In the genomic region with DNA sequence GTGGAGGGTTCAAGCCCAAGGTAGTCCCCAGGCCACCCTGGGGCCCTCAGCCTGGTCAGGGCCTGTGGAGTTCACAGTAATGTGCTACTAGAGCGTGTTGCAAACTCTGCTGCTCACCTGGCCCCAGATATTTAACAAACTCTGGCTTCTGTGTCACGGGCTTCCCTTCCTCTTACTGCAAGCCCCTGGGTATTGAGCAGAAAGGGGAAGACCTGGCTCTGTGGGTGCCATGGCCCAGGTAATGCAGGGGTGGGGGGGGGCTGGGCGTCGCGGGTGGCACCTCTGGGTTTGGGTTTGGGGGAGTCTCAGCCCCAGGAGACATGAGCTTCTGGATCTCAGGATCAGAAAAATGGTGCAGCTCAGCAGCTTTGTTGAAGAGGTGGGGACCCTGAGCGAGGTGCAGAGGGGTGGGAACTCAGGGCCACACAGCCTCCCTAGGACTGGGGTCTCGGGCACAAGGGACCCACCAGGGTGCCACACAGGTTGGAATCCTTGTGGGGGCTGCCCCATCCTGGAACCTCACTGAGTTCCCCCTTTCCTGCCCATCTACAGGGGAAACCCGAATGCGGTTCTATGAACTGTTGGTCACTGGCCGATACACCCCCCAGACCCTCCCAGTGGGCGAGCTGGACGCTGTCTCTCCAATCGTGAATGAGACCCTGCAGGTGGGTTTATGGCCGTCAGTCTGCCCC, we compare ENCODE assay signal across 17 cellular contexts. TPM values are rescaled to one million over a fixed set of nuclear protein-coding genes. Genes with fewer than 3 reads are reported as not detected.
DNase-seq lines count a peak whose midpoint lies in the region; ATAC-seq, FAIRE-seq and TF ChIP-seq lines count a peak whose summit lies in the region.
"Had no signal": no experiment of that assay in that cellular context is flagged by ENCODE, and none has a peak within 500 bp of the region (broad histone marks: within the 10 kb centered on the region; RNA-seq: fewer than 3 reads in every experiment).

No MANE protein-coding gene starts in this region.

- DNase-seq in CD4-positive, alpha-beta T cell: no peak
- DNase-seq in K562 (ENCODE audit: extremely low read depth in 1 of 4, low spot score in 3 of 4): no peak
- DNase-seq in iPS-NIHi11 (ENCODE audit: low spot score): no peak
- no peak for DNase-seq in MV-4-11 (lab: John Stamatoyannopoulos, UW)
- DNase-seq in NCI-H82 (lab: John Stamatoyannopoulos, UW): no peak
- DNase-seq: GF-D8; H7; stimulated activated CD8-positive, alpha-beta memory T cell treated with anti-CD3 and anti-CD28 coated beads, Interleukin-4, amount 100 ng/mL, for 48 hours had no signal

- intact Hi-C loops in CD4-positive, alpha-beta T cell (cut with DNase I, micrococcal nuclease): no loop called here
- intact Hi-C loops in K562 (cut with micrococcal nuclease): no loop called here

- TF ChIP-seq RAD21 in K562 (CRISPR knock-in tag; conservative IDR thresholded peaks at IDR 0.05 in 1 of 2, IDR thresholded peaks at IDR 0.05 in 1 of 2): no peak

- H3K9ac ChIP-seq in K562 (ENCODE audit: insufficient read depth in 1 of 2, low read depth in 2 of 2, low read length in 2 of 2): peak overlapping the region in 1 of 2 experiments; percentile 80; a peak in 2 of 4 replicates
- H3K9ac ChIP-seq: parathyroid adenoma had no signal

- ATAC-seq in CD4-positive, alpha-beta T cell (ENCODE audit: poor library complexity): no peak
- ATAC-seq in K562: no peak
- no peak for ATAC-seq in HG03196 (IDR thresholded peaks at IDR 0.05; ENCODE audit: unreplicated experiment)
- ATAC-seq: activated naive CD4-positive, alpha-beta T cell treated with anti-CD3 and anti-CD28 coated beads, Interleukin-2, amount 50 U/mL, for 72 hours had no signal

- peak overlapping the region; percentile 82 for H3K27ac Mint-ChIP-seq in CD4-positive, alpha-beta T cell
- peak overlapping the region; percentile 89 to 95 (median 91) for H3K27ac Mint-ChIP-seq in IgD-negative memory B cell

- peaks cover 83% of the 10 kb centered on the region for H3K79me2 ChIP-seq in K562 (ENCODE audit: control insufficient read depth, insufficient read depth, low read length)

- no peaks in the 10 kb centered on the region for H3K9me3 ChIP-seq in CD4-positive, alpha-beta T cell (ENCODE audit: control insufficient read depth, low read length)
- H3K9me3 ChIP-seq in K562 (replicated peaks; ENCODE audit: control insufficient read depth, insufficient read depth, low read depth, low read length) (no peaks in the 10 kb centered on the region), neutrophil (no peaks in the 10 kb centered on the region)

- H4K20me1 ChIP-seq in K562 (replicated peaks; ENCODE audit: control insufficient read depth, insufficient read depth, low read length): peaks cover 24% of the 10 kb centered on the region

- TF ChIP-seq CTCF in CD4-positive, alpha-beta T cell (IDR thresholded peaks at IDR 0.05): no peak
- TF ChIP-seq CTCF in K562 (IDR thresholded peaks at IDR 0.05 in 2 of 3, conservative IDR thresholded peaks at IDR 0.05 in 1 of 3; ENCODE audit: insufficient read depth in 2 of 3, low read depth in 1 of 3, low read length in 3 of 3): no peak
- TF ChIP-seq CTCF in neutrophil (IDR thresholded peaks at IDR 0.05): no peak

- in situ Hi-C loops in K562 (cut with MboI): no loop called here

- H3K36me3 Mint-ChIP-seq in CD4-positive, alpha-beta T cell (ENCODE audit: low read depth): peaks cover 63% of the 10 kb centered on the region
- peaks cover 2% of the 10 kb centered on the region for H3K36me3 Mint-ChIP-seq in IgD-negative memory B cell

- H3K36me3 ChIP-seq in K562 (ENCODE audit: control insufficient read depth, insufficient read depth, low read length) (peaks cover 61% of the 10 kb centered on the region), neutrophil (peaks cover 58% of the 10 kb centered on the region)

- CTCF ChIA-PET in CD4-positive, alpha-beta T cell (lab: Charles Lee): interaction anchor here (2.6 to 16.5 kb wide), 2 partner anchors 12 to 81 kb away, joined by 8 to 746 read pairs; partner anchors contain the start of genes PSMD9 and RHOF
- CTCF ChIA-PET in K562 (lab: Yijun Ruan, JAX; ENCODE audit: low intra/inter-chr PET ratio): no interaction called here

- peaks cover 46% of the 10 kb centered on the region for H3K4me1 Mint-ChIP-seq in CD4-positive, alpha-beta T cell (ENCODE audit: low read depth)
- H3K4me1 Mint-ChIP-seq in IgD-negative memory B cell: peaks cover 20 to 29% (median 24%) of the 10 kb centered on the region in 3 donors

- H3K27me3 Mint-ChIP-seq in CD4-positive, alpha-beta T cell: no peaks in the 10 kb centered on the region
- no peaks in the 10 kb centered on the region for H3K27me3 Mint-ChIP-seq in IgD-negative memory B cell
- H3K27me3 Mint-ChIP-seq: activated CD4-positive, alpha-beta T cell treated with anti-CD3 and anti-CD28 coated beads, Interleukin-2, amount 10 ng/mL, durations not matched to agents 24 days and 14 days had no signal

- WGBS in K562 (ENCODE audit: insufficient coverage, low coverage, missing lambda C conversion rate): 86% methylated on average over 7 of the region's 14 CpGs

- peak overlapping the region; percentile 97 for H3K4me3 Mint-ChIP-seq in CD4-positive, alpha-beta T cell
- peak overlapping the region; percentile 68 to 92 (median 86) for H3K4me3 Mint-ChIP-seq in IgD-negative memory B cell

- no peaks in the 10 kb centered on the region for H3K9me3 Mint-ChIP-seq in CD4-positive, alpha-beta T cell
- H3K9me3 Mint-ChIP-seq in IgD-negative memory B cell: no peaks in the 10 kb centered on the region
- H3K9me3 Mint-ChIP-seq: activated CD4-positive, alpha-beta T cell treated with anti-CD3 and anti-CD28 coated beads, Interleukin-2, amount 10 ng/mL, durations not matched to agents 24 days and 14 days; activated naive CD4-positive, alpha-beta T cell treated with anti-CD3 and anti-CD28 coated beads, Interleukin-2, amount 50 U/mL, for 72 hours had no signal

- peak overlapping the region; percentile 21 for H3K27ac ChIP-seq in CD4-positive, alpha-beta T cell (ENCODE audit: low read depth, low read length)
- H3K27ac ChIP-seq in K562 (ENCODE audit: extremely low read depth, low read depth, low read length): no peak overlapping the region
- H3K27ac ChIP-seq in neutrophil: peak overlapping the region; percentile 100

- H3K9me1 ChIP-seq in K562 (ENCODE audit: control insufficient read depth, insufficient read depth, low read length): no peaks in the 10 kb centered on the region

- no peak for TF ChIP-seq POLR2A in K562 (conservative IDR thresholded peaks at IDR 0.05)

- FAIRE-seq in K562 (lab: Jason Lieb, UNC): no peak
- FAIRE-seq: GM18507 had no signal

- POLR2A ChIA-PET in CD4-positive, alpha-beta T cell (lab: Charles Lee): interaction anchor here (34.6 kb wide), 1 partner anchor 20 kb away, joined by 1869 read pairs; the partner anchor contains the start of genes RHOF and SETD1B
- POLR2A ChIA-PET in K562 (lab: Yijun Ruan, JAX): interaction anchor here (0.7 to 12.1 kb wide), 3 partner anchors 13 to 81 kb away, joined by 3 to 194 read pairs (median 4); partner anchors contain the start of genes PSMD9 and RHOF

- H3K4me1 ChIP-seq in K562 (replicated peaks in 1 of 2; ENCODE audit: control insufficient read depth in 2 of 2, insufficient read depth in 2 of 2, low read length in 2 of 2) (peaks cover 22 to 70% of the 10 kb centered on the region in 2 experiments), neutrophil (ENCODE audit: control insufficient read depth in 1 of 2, insufficient read depth in 1 of 2, low read depth in 1 of 2, low read length in 1 of 2) (peaks cover 63 to 64% of the 10 kb centered on the region in 2 experiments)

- H2AFZ ChIP-seq in K562 (ENCODE audit: low read depth, low read length): no peak overlapping the region
- H2AFZ ChIP-seq: parathyroid adenoma had no signal

- no peak for TF ChIP-seq EP300 in K562 (IDR thresholded peaks at IDR 0.05; ENCODE audit: low read length)

- H3K4me3 ChIP-seq in K562: no peak overlapping the region
- H3K4me3 ChIP-seq in neutrophil (ENCODE audit: low read depth in 1 of 2, low read length in 1 of 2): peak overlapping the region; percentile 84

- no peak overlapping the region for H3K4me2 ChIP-seq in K562 (ENCODE audit: insufficient read depth, low read length)

- no peaks in the 10 kb centered on the region for H3K27me3 ChIP-seq in CD4-positive, alpha-beta T cell (ENCODE audit: control insufficient read depth, insufficient read depth, low read length)
- H3K27me3 ChIP-seq in K562 (ENCODE audit: control insufficient read depth in 2 of 2, insufficient read depth in 2 of 2, low read length in 2 of 2) (no peaks in the 10 kb centered on the region), neutrophil (no peaks in the 10 kb centered on the region)

- BruUV-seq in K562 (replicated peaks; lab: Mats Ljungman, UMichigan): no TSS peak

RNA-seq across cellular contexts. Expression of gene SETD1B, which starts 4.0 kb away (rescaled TPM):
- 100 to 1,000 TPM; 146 to 151 TPM for total RNA-seq in CD4-positive, alpha-beta T cell
- 2.3 TPM for polyA plus RNA-seq in IgD-negative memory B cell
- total RNA-seq in K562 (2011; cell fraction: chromatin; rRNA removed; ENCODE audit: low replicate concordance): 15.2 and 26.5 TPM in 2 replicates
- total RNA-seq in K562 (2011; cell fraction: nucleolus; rRNA removed): 12.8 and 13.4 TPM in 2 replicates
- 10.8 and 11.7 TPM in 2 replicates for total RNA-seq in K562 (2011; cell fraction: nucleoplasm; rRNA removed)
- 2.9 and 4.7 TPM in 2 replicates for total RNA-seq in K562 (2014; rRNA removed)
- 0.99 and 1.4 TPM in 2 replicates for total RNA-seq in K562 (2014; rRNA removed; fragmentation: Illumina TruSeq; extraction: Trizol)
- 2.1 and 3.1 TPM in 2 replicates for total RNA-seq in K562 (2015; rRNA removed; fragmentation: Illumina TruSeq; extraction: Trizol)
- total RNA-seq in K562 (2021): 23.6 and 26.6 TPM in 2 replicates
- 0.77 and 1.1 TPM in 2 replicates for polyA plus RNA-seq in K562 (2011; rRNA removed)
- 0.75 and 1.0 TPM in 2 replicates for polyA plus RNA-seq in K562 (2011; cell fraction: cytosol; rRNA removed)
- 4.0 and 7.0 TPM in 2 replicates for polyA plus RNA-seq in K562 (2011; cell fraction: nucleus; rRNA removed)
- polyA plus RNA-seq in K562 (2012): 8.4 and 8.6 TPM in 2 replicates
- polyA plus RNA-seq in K562 (2014; fragmentation: Illumina TruSeq; extraction: Trizol): 6.1 and 10.6 TPM in 2 replicates
- 1 to 10 TPM in 1 of 2 experiments, under 1 TPM in 1; 0.48 to 2.3 TPM for polyA plus RNA-seq in K562 (2014; fragmentation: Nextera tagmentation; extraction: Ambion mirVana)
- polyA plus RNA-seq in K562 (2014; rRNA removed): 6.9 and 7.1 TPM in 2 replicates
- polyA minus RNA-seq in K562 (2011; rRNA and poly(A)+ RNA removed): 1.2 and 1.3 TPM in 2 replicates
- 5.6 and 7.3 TPM in 2 replicates for polyA minus RNA-seq in K562 (2011; cell fraction: cytosol; rRNA and poly(A)+ RNA removed)
- polyA minus RNA-seq in K562 (2011; cell fraction: nucleus; rRNA and poly(A)+ RNA removed): 2.8 and 3.1 TPM in 2 replicates

RNA-seq across cellular contexts. Expression of gene RHOF, which starts 14.3 kb away (rescaled TPM):
- 100 to 1,000 TPM; 155 to 164 TPM for total RNA-seq in CD4-positive, alpha-beta T cell
- polyA plus RNA-seq in IgD-negative memory B cell (90.0 TPM), K562 (2011; rRNA removed) (4.0 and 6.3 TPM in 2 replicates), K562 (2014; fragmentation: Illumina TruSeq; extraction: Trizol) (4.3 and 5.4 TPM in 2 replicates), K562 (2014; fragmentation: Nextera tagmentation; extraction: Ambion mirVana) (under 1 TPM; 0.13 to 0.45 TPM), K562 (2014; rRNA removed) (8.8 and 9.5 TPM in 2 replicates)
- total RNA-seq in K562 (2011; cell fraction: chromatin; rRNA removed; ENCODE audit: low replicate concordance): 78.6 and 99.1 TPM in 2 replicates
- 34.0 and 38.0 TPM in 2 replicates for total RNA-seq in K562 (2011; cell fraction: nucleolus; rRNA removed)
- 43.6 and 46.6 TPM in 2 replicates for total RNA-seq in K562 (2011; cell fraction: nucleoplasm; rRNA removed)
- total RNA-seq in K562 (2014; rRNA removed) (3.5 and 3.9 TPM in 2 replicates), K562 (2014; rRNA removed; fragmentation: Illumina TruSeq; extraction: Trizol) (3.1 and 3.9 TPM in 2 replicates), K562 (2015; rRNA removed; fragmentation: Illumina TruSeq; extraction: Trizol) (4.3 and 4.8 TPM in 2 replicates), K562 (2021) (10.1 and 10.4 TPM in 2 replicates)
- 1.2 and 2.6 TPM in 2 replicates for polyA plus RNA-seq in K562 (2011; cell fraction: cytosol; rRNA removed)
- 21.6 and 23.6 TPM in 2 replicates for polyA plus RNA-seq in K562 (2011; cell fraction: nucleus; rRNA removed)
- polyA plus RNA-seq in K562 (2012): 3.9 and 4.4 TPM in 2 replicates
- polyA minus RNA-seq in K562 (2011; rRNA and poly(A)+ RNA removed): 3.8 and 8.5 TPM in 2 replicates
- 2.6 and 4.0 TPM in 2 replicates for polyA minus RNA-seq in K562 (2011; cell fraction: cytosol; rRNA and poly(A)+ RNA removed)
- 19.9 and 31.2 TPM in 2 replicates for polyA minus RNA-seq in K562 (2011; cell fraction: nucleus; rRNA and poly(A)+ RNA removed)

RNA-seq across cellular contexts. Expression of gene HPD, which starts 50.9 kb away (rescaled TPM):
- not detected for total RNA-seq in CD4-positive, alpha-beta T cell
- not detected for polyA plus RNA-seq in IgD-negative memory B cell
- total RNA-seq in K562 (2011; cell fraction: chromatin; rRNA removed; ENCODE audit: low replicate concordance): 0.53 TPM in 1 of 2 replicates, not detected in the other
- 0.33 TPM in 1 of 2 replicates, not detected in the other for total RNA-seq in K562 (2011; cell fraction: nucleolus; rRNA removed)
- total RNA-seq in K562 (2011; cell fraction: nucleoplasm; rRNA removed): not detected in 2 replicates
- 0.23 TPM in 1 of 2 replicates, not detected in the other for total RNA-seq in K562 (2014; rRNA removed)
- not detected in 2 replicates for total RNA-seq in K562 (2014; rRNA removed; fragmentation: Illumina TruSeq; extraction: Trizol)
- not detected in 2 replicates for total RNA-seq in K562 (2015; rRNA removed; fragmentation: Illumina TruSeq; extraction: Trizol)
- total RNA-seq in K562 (2021): 0.29 TPM in 2 replicates
- polyA plus RNA-seq in K562 (2011; rRNA removed): 0.06 TPM in 1 of 2 replicates, not detected in the other
- polyA plus RNA-seq in K562 (2011; cell fraction: cytosol; rRNA removed): 0.04 and 0.18 TPM in 2 replicates
- not detected in 2 replicates for polyA plus RNA-seq in K562 (2011; cell fraction: nucleus; rRNA removed)
- 0.08 and 0.36 TPM in 2 replicates for polyA plus RNA-seq in K562 (2012)
- polyA plus RNA-seq in K562 (2014; fragmentation: Illumina TruSeq; extraction: Trizol): not detected in 2 replicates
- under 1 TPM; 0.07 TPM for polyA plus RNA-seq in K562 (2014; fragmentation: Nextera tagmentation; extraction: Ambion mirVana)
- polyA plus RNA-seq in K562 (2014; rRNA removed): 0.09 TPM in 1 of 2 replicates, not detected in the other
- 0.53 TPM in 1 of 2 replicates, not detected in the other for polyA minus RNA-seq in K562 (2011; rRNA and poly(A)+ RNA removed)
- not detected in 2 replicates for polyA minus RNA-seq in K562 (2011; cell fraction: cytosol; rRNA and poly(A)+ RNA removed)
- not detected in 2 replicates for polyA minus RNA-seq in K562 (2011; cell fraction: nucleus; rRNA and poly(A)+ RNA removed)
- total RNA-seq: activated CD4-positive, alpha-beta T cell treated with anti-CD3 and anti-CD28 coated beads, Interleukin-2, amount 10 ng/mL, durations not matched to agents 24 days and 14 days; chondrocyte; lung microvascular endothelial cell had no signal

Comparison
In these comparisons a context has a peak if more than half of its experiments do, and no peak if none do; other contexts are left out.
1. RNA of gene SETD1B, which starts 4.0 kb away (total RNA-seq): 146 to 151 TPM in CD4-positive, alpha-beta T cell; 0.99 to 26.6 TPM in K562; every median in the first group is over 4 times any median in the second.